Comparison of ENCODE assay signal across 8 cellular contexts in genomic region chr12:100201604-100202423, GRCh38. TPM values are rescaled to one million over a fixed set of nuclear protein-coding genes. Genes with fewer than 3 reads are reported as not detected.
DNase-seq lines count a peak whose midpoint lies in the region; ATAC-seq and TF ChIP-seq lines count a peak whose summit lies in the region.

No MANE protein-coding gene starts in this region.

- peaks cover 42% of the 10 kb centered on the region for H3K4me1 ChIP-seq in CD4-positive, alpha-beta memory T cell (ENCODE audit: insufficient read depth, low read length)

- peak overlapping the region; percentile 67 for H3K9ac ChIP-seq in neural cell (ENCODE audit: low read length)

- H3K27me3 Mint-ChIP-seq in CD4-positive, alpha-beta memory T cell: no peaks in the 10 kb centered on the region

- H3K36me3 Mint-ChIP-seq in CD4-positive, alpha-beta memory T cell: peaks cover 4 to 29% of the 10 kb centered on the region in 2 donors

- peak overlapping the region; percentile 98 to 100 (median 100) for H3K27ac Mint-ChIP-seq in CD4-positive, alpha-beta memory T cell

- H4K20me1 ChIP-seq in neural cell (ENCODE audit: insufficient read depth): no peaks in the 10 kb centered on the region

- H2AFZ ChIP-seq in neural cell (ENCODE audit: low read depth, low read length): no peak overlapping the region

- peak overlapping the region; percentile 77 for H3K4me2 ChIP-seq in neural cell (ENCODE audit: low read length)

- CTCF ChIA-PET in CD4-positive, alpha-beta memory T cell (lab: Charles Lee; ENCODE audit: partially characterized antibody): interaction anchor here (0.9 to 3.2 kb wide), 3 partner anchors 43 to 64 kb away, joined by 3 to 17 read pairs (median 5); no protein-coding TSS in a partner anchor

- no peaks in the 10 kb centered on the region for H3K36me3 ChIP-seq in CD4-positive, alpha-beta memory T cell (ENCODE audit: insufficient read depth, low read length)
- H3K36me3 ChIP-seq in MG63: no peaks in the 10 kb centered on the region; the same call in 1 of the 2 replicates
- H3K36me3 ChIP-seq in neural cell (ENCODE audit: insufficient read depth, low read length): no peaks in the 10 kb centered on the region

- no peaks in the 10 kb centered on the region for H3F3A ChIP-seq in neural cell (ENCODE audit: insufficient read depth, low read length, poor library complexity, severe bottlenecking)

- H3K27ac ChIP-seq in CD4-positive, alpha-beta memory T cell (ENCODE audit: low read depth, low read length): peak overlapping the region; percentile 91
- H3K27ac ChIP-seq in dorsolateral prefrontal cortex: peak overlapping the region in 1 of 59 donors; percentile 86
- H3K27ac ChIP-seq in neural cell (ENCODE audit: low read length): peak overlapping the region; percentile 85

- intact Hi-C loops in CD4-positive, alpha-beta memory T cell (cut with micrococcal nuclease): loop anchor here (2.0 to 10.0 kb wide), 4 partner anchors 47 to 1923 kb away; partner anchors contain the start of genes GNPTAB, NUP37 and PARPBP
- intact Hi-C loops in dorsolateral prefrontal cortex (cut with DNase I): loop anchor here (1.0 to 10.0 kb wide), 3 partner anchors 60 to 63 kb away; partner anchors contain the start of genes BLTP3B (in 1 of the 2), DEPDC4 (in 1 of the 2) and SCYL2 (in 1 of the 2)

- H3K9me3 Mint-ChIP-seq in CD4-positive, alpha-beta memory T cell: peaks cover 0 to 8% (median 0%) of the 10 kb centered on the region in 8 donors

- no peaks in the 10 kb centered on the region for H3K9me3 ChIP-seq in CD4-positive, alpha-beta memory T cell (ENCODE audit: control insufficient read depth in 1 of 2, low read length in 2 of 2)
- H3K9me3 ChIP-seq in MG63 (no peaks in the 10 kb centered on the region), neural cell (ENCODE audit: low read length) (no peaks in the 10 kb centered on the region)

- peak overlapping the region; percentile 97 to 100 (median 98) for H3K4me3 Mint-ChIP-seq in CD4-positive, alpha-beta memory T cell

- no peaks in the 10 kb centered on the region for H3K9me2 ChIP-seq in neural cell (ENCODE audit: insufficient read depth, low read length)

- ATAC-seq in esophagus mucosa: no peak

- no peak for DNase-seq in CD4-positive, alpha-beta memory T cell
- DNase-seq in MG63: no peak
- no peak for DNase-seq in dorsolateral prefrontal cortex
- no peak for DNase-seq in DMS79 (lab: John Stamatoyannopoulos, UW)
- no peak for DNase-seq in activated effector memory CD4-positive, alpha-beta T cell treated with anti-CD3 and anti-CD28 coated beads, Interleukin-2, amount 50 U/mL, for 16 hours
- DNase-seq in superior temporal gyrus (ENCODE audit: extremely low spot score): no peak

- H3K4me3 ChIP-seq in CD4-positive, alpha-beta memory T cell (ENCODE audit: low read length in 2 of 2): peak overlapping the region; percentile 61 to 87
- H3K4me3 ChIP-seq in MG63 (peak overlapping the region; percentile 78), dorsolateral prefrontal cortex (peak overlapping the region; percentile 46 to 96 (median 85)), neural cell (ENCODE audit: low read length) (peak overlapping the region; percentile 77)

- no peak for TF ChIP-seq EP300 in neural cell (conservative IDR thresholded peaks at IDR 0.05; ENCODE audit: poor library complexity, severe bottlenecking)

- H3K27me3 ChIP-seq in CD4-positive, alpha-beta memory T cell (ENCODE audit: insufficient read depth, low read length): no peaks in the 10 kb centered on the region
- H3K27me3 ChIP-seq in MG63: no peaks in the 10 kb centered on the region
- H3K27me3 ChIP-seq in dorsolateral prefrontal cortex: no peaks in the 10 kb centered on the region
- peaks cover 7% of the 10 kb centered on the region for H3K27me3 ChIP-seq in neural cell (ENCODE audit: insufficient read depth, low read depth, low read length)

- peaks cover 17 to 58% (median 35%) of the 10 kb centered on the region in 4 donors for H3K4me1 Mint-ChIP-seq in CD4-positive, alpha-beta memory T cell

- peaks cover 19% of the 10 kb centered on the region for H3K79me2 ChIP-seq in neural cell (replicated peaks; ENCODE audit: insufficient read depth, low read length)

- TF ChIP-seq CTCF in dorsolateral prefrontal cortex (IDR thresholded peaks at IDR 0.05 in 54 of 56, conservative IDR thresholded peaks at IDR 0.05 in 2 of 56; ENCODE audit: low read depth in 1 of 56, partially characterized antibody in 56 of 56) (no peak), neural cell (IDR thresholded peaks at IDR 0.05; ENCODE audit: poor library complexity, severe bottlenecking) (no peak)

- TF ChIP-seq RAD21 in neural cell (conservative IDR thresholded peaks at IDR 0.05): no peak

- POLR2A ChIA-PET in CD4-positive, alpha-beta memory T cell (lab: Charles Lee; ENCODE audit: partially characterized antibody): interaction anchor here (0.6 to 4.0 kb wide), 6 partner anchors 8 to 194 kb away, joined by 3 to 63 read pairs (median 4); partner anchors contain the start of genes DEPDC4 and SCYL2

TF ChIP-seq in neural cell, 6 proteins besides CTCF, POLR2A, EP300 and RAD21:
- TF ChIP-seq POLR2AphosphoS5 (IDR thresholded peaks at IDR 0.05) (no peak), EZH2 (IDR thresholded peaks at IDR 0.05; ENCODE audit: borderline replicate concordance, insufficient read depth, low read length, poor library complexity, severe bottlenecking) (no peak), SMC3 (conservative IDR thresholded peaks at IDR 0.05; ENCODE audit: poor library complexity) (no peak), MXI1 (conservative IDR thresholded peaks at IDR 0.05; ENCODE audit: poor library complexity, severe bottlenecking) (no peak), REST (IDR thresholded peaks at IDR 0.05; ENCODE audit: borderline replicate concordance) (no peak), TAF1 (IDR thresholded peaks at IDR 0.05; ENCODE audit: low read depth) (no peak)

RNA-seq across cellular contexts. Expression of gene ACTR6, which starts 1.2 kb away (rescaled TPM):
- total RNA-seq in CD4-positive, alpha-beta memory T cell: 10 to 100 TPM; 45.6 to 51.0 TPM
- 10 to 100 TPM; 37.5 to 64.2 TPM for polyA plus RNA-seq in CD4-positive, alpha-beta memory T cell
- 18.4 and 37.0 TPM in 2 replicates for total RNA-seq in MG63 (2014; rRNA removed; shearing (Covaris generic); ENCODE audit: low replicate concordance)
- total RNA-seq in dorsolateral prefrontal cortex (10 to 100 TPM; 26.5 to 71.6 (median 48.8) TPM), esophagus mucosa (20.4 TPM)
- 76.3 and 128 TPM in 2 replicates for polyA plus RNA-seq in neural cell
- 54.3 and 64.7 TPM in 2 replicates for polyA minus RNA-seq in neural cell

RNA-seq across cellular contexts. Expression of gene BLTP3B, which starts 59.1 kb away (rescaled TPM):
- total RNA-seq in CD4-positive, alpha-beta memory T cell: 10 to 100 TPM; 16.2 to 16.8 TPM
- 10 to 100 TPM; 11.0 to 14.8 TPM for polyA plus RNA-seq in CD4-positive, alpha-beta memory T cell
- 20.3 and 26.4 TPM in 2 replicates for total RNA-seq in MG63 (2014; rRNA removed; shearing (Covaris generic); ENCODE audit: low replicate concordance)
- total RNA-seq in dorsolateral prefrontal cortex: 10 to 100 TPM; 39.2 to 87.7 (median 60.5) TPM
- polyA plus RNA-seq in neural cell: 29.2 and 31.6 TPM in 2 replicates
- polyA minus RNA-seq in neural cell: 88.1 and 98.7 TPM in 2 replicates
- 13.5 TPM for total RNA-seq in esophagus mucosa
